Comparison of ENCODE assay signal across 12 cellular contexts in the genomic region with DNA sequence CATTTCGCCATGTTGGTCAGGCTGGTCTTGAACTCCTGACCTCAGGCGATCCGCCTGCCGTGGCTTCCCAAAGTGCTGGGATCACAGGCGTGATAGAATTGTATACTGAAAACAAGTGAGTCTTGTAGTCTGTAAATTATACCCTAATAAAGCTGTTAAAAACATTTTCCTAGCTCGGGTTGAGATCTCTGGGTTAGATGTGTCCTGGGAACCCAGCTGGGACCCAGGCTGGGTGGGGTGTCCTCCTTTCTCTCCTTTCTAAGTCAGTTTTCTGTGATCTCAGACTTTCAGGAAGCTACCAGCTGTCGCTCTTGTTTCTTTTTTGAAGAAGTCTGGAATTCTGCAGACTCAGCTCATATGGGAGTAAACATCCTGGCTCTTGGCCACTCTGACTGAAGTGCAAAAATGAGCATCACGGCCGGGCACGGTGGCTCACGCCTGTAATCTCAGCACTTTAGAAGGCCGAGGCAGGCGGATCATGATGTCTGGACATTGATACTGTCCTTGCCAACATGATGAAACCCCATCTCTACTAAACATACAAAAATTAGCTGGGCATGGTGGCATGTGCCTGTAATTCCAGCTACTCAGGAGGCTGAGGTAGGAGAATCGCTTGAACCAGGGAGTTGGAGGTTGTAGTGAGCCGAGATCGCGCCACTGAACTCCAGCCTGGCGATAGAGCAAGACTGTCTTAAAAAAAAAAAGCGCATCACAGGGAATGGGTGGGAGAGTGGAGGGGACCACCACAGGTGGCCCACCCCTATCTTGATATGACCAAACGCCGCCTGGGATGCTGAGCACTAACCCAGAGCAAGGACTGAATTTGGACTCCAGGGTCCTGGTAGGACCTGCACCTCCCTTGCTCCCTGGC. TPM values are rescaled to one million over a fixed set of nuclear protein-coding genes. Genes with fewer than 3 reads are reported as not detected.
DNase-seq lines count a peak whose midpoint lies in the region; ATAC-seq and TF ChIP-seq lines count a peak whose summit lies in the region.
"Had no signal": no experiment of that assay in that cellular context is flagged by ENCODE, and none has a peak within 500 bp of the region (broad histone marks: within the 10 kb centered on the region; RNA-seq: fewer than 3 reads in every experiment).

No MANE protein-coding gene starts in this region.

- no peak overlapping the region for H2BK15ac ChIP-seq in IMR-90 (ENCODE audit: low read depth, low read length)

- intact Hi-C loops in IMR-90 (cut with micrococcal nuclease): no loop called here
- intact Hi-C loops in left lung (cut with DNase I): no loop called here
- intact Hi-C loops in spleen (cut with DNase I; ENCODE audit: low total_unique reads): no loop called here

- peak overlapping the region; percentile 1; the same call in 1 of the 2 replicates for H3K18ac ChIP-seq in IMR-90 (ENCODE audit: low read depth, low read length)

- no peak overlapping the region for H2BK20ac ChIP-seq in IMR-90 (ENCODE audit: low read depth, low read length)

- TF ChIP-seq CTCF in IMR-90 (conservative IDR thresholded peaks at IDR 0.05; ENCODE audit: low read depth, low read length) (no peak), left lung (IDR thresholded peaks at IDR 0.05) (no peak), spleen (IDR thresholded peaks at IDR 0.05 in 8 of 11, conservative IDR thresholded peaks at IDR 0.05 in 3 of 11) (no peak)

- dilution Hi-C loops in IMR-90 (cut with HindIII; ENCODE audit: low sequenced_read_pairs, unreplicated experiment): no loop called here

- H3K79me1 ChIP-seq in IMR-90 (ENCODE audit: low read depth in 1 of 2, low read length in 2 of 2): peaks cover 0 to 3% of the 10 kb centered on the region in 2 experiments; a peak in 2 of 4 replicates

- peak; percentile 61 for DNase-seq in IMR-90
- DNase-seq in left lung: no peak
- no peak for DNase-seq in spleen
- DNase-seq in immature natural killer cell: no peak
- no peak for DNase-seq in SW480 (ENCODE audit: low spot score)
- DNase-seq in KG1 (lab: John Stamatoyannopoulos, UW): no peak
- DNase-seq: endodermal cell, nucleus accumbens, OCI-M1, trophoblast cell had no signal

- TF ChIP-seq POLR2A in IMR-90 (IDR thresholded peaks at IDR 0.05; ENCODE audit: low read depth, low read length) (no peak), spleen (IDR thresholded peaks at IDR 0.05) (no peak)

- peak overlapping the region; percentile 17 for H3K4me2 ChIP-seq in IMR-90 (ENCODE audit: low read depth, low read length)

- H3K27ac ChIP-seq in IMR-90 (ENCODE audit: insufficient read depth, low read length) (peak overlapping the region; percentile 2; the same call in 1 of the 2 replicates), cingulate gyrus (ENCODE audit: low read depth, low read length) (peak overlapping the region; percentile 55), left lung (peak overlapping the region; percentile 74 to 75), spleen (peak overlapping the region; percentile 31 to 86 (median 79))

- 0 out of 2 replicates have a peak overlapping the region, but pooled peaks have one; percentile 46 for H3K4ac ChIP-seq in IMR-90 (ENCODE audit: low read depth, low read length)

- peak; percentile 30 for ATAC-seq in IMR-90 (ENCODE audit: low read depth)
- peak; percentile 59 for ATAC-seq in left lung
- no peak for ATAC-seq in GM18502 (IDR thresholded peaks at IDR 0.05; ENCODE audit: poor library complexity, unreplicated experiment)

- H4K8ac ChIP-seq in IMR-90 (ENCODE audit: low read depth in 2 of 2, low read length in 2 of 2): peak overlapping the region in 1 of 2 experiments; percentile 84; a peak in 2 of 4 replicates

- no peaks in the 10 kb centered on the region for H3K9me3 Mint-ChIP-seq in immature natural killer cell
- H3K9me3 Mint-ChIP-seq: endodermal cell had no signal

- H3K56ac ChIP-seq in IMR-90 (ENCODE audit: extremely low read depth, insufficient read depth, low read length): no peak overlapping the region

- CTCF ChIA-PET in IMR-90 (lab: Yijun Ruan, JAX): interaction anchor here (0.5 kb wide), 1 partner anchor 1233 kb away, joined by 3 read pairs; no protein-coding TSS in a partner anchor

- H3K36me3 Mint-ChIP-seq in immature natural killer cell: no peaks in the 10 kb centered on the region

- H3K23ac ChIP-seq in IMR-90 (ENCODE audit: low read depth, low read length): peak overlapping the region; percentile 6; the same call in 1 of the 2 replicates

- POLR2A ChIA-PET in IMR-90 (lab: Charles Lee; ENCODE audit: unreplicated experiment): interaction anchor here (0.6 kb wide), 1 partner anchor 34 kb away, joined by 8 read pairs; a partner anchor contains a TSS

- H3K4me3 ChIP-seq in IMR-90 (ENCODE audit: insufficient read depth, low read depth, low read length) (no peak overlapping the region), left lung (no peak overlapping the region), spleen (no peak overlapping the region)

- no peak overlapping the region for H3K9ac ChIP-seq in IMR-90 (ENCODE audit: low read depth, low read length)

- H3K36me3 ChIP-seq in IMR-90 (ENCODE audit: control insufficient read depth, insufficient read depth, low read length) (no peaks in the 10 kb centered on the region), left lung (no peaks in the 10 kb centered on the region), spleen (no peaks in the 10 kb centered on the region)

- H3K27me3 ChIP-seq in IMR-90 (ENCODE audit: control insufficient read depth, insufficient read depth, low read length) (no peaks in the 10 kb centered on the region), left lung (no peaks in the 10 kb centered on the region), spleen (replicated peaks in 1 of 7) (no peaks in the 10 kb centered on the region)

- no peak overlapping the region for H2BK5ac ChIP-seq in IMR-90 (ENCODE audit: low read depth, low read length, poor library complexity, severe bottlenecking)

- H2AK9ac ChIP-seq in IMR-90 (replicated peaks; ENCODE audit: low read depth, low read length, poor library complexity): no peak overlapping the region

- no peaks in the 10 kb centered on the region; the same call in 1 of the 2 replicates for H3K9me1 ChIP-seq in IMR-90 (ENCODE audit: insufficient read depth, low read length)

- no peak overlapping the region for H2AK5ac ChIP-seq in IMR-90 (ENCODE audit: low read depth, low read length)

- no peak overlapping the region for H3K4me3 Mint-ChIP-seq in immature natural killer cell
- H3K4me3 Mint-ChIP-seq: endodermal cell had no signal

- H3K27me3 Mint-ChIP-seq in immature natural killer cell (ENCODE audit: low read depth in 3 of 3): peaks cover 2 to 9% (median 5%) of the 10 kb centered on the region in 3 donors

- no TSS peak for BruUV-seq in IMR-90 (replicated peaks; lab: Mats Ljungman, UMichigan)

- no peak overlapping the region for H2BK120ac ChIP-seq in IMR-90 (ENCODE audit: low read depth, low read length)

- 83% methylated on average over 5 of the region's 21 CpGs; no CpG with 5 or more reads in 1 of the 2 experiments for WGBS in IMR-90 (ENCODE audit: extremely low coverage in 2 of 2, insufficient read length in 1 of 2), 2 experiments
- WGBS in spleen, 5 donors: 52 to 65% (median 56%) methylated on average over 16 to 21 of the region's 21 CpGs

- no peaks in the 10 kb centered on the region for H3K4me1 Mint-ChIP-seq in immature natural killer cell

- H3K27ac Mint-ChIP-seq in immature natural killer cell: no peak overlapping the region

- H3K4me1 ChIP-seq in IMR-90 (ENCODE audit: control insufficient read depth, insufficient read depth, low read length): peaks cover 23% of the 10 kb centered on the region
- peaks cover 15 to 38% of the 10 kb centered on the region in 2 donors for H3K4me1 ChIP-seq in left lung
- H3K4me1 ChIP-seq in spleen: peaks cover 0 to 48% (median 23%) of the 10 kb centered on the region in 6 donors

- no peak overlapping the region for H2AFZ ChIP-seq in IMR-90 (replicated peaks; ENCODE audit: low read length, poor library complexity)

- in situ Hi-C loops in IMR-90 (cut with MboI; ENCODE audit: low sequenced_read_pairs): loop anchor here (25.0 kb wide), 1 partner anchor 587 kb away; a partner anchor contains a TSS

- H4K91ac ChIP-seq in IMR-90 (ENCODE audit: insufficient read depth, low read depth, low read length): no peak overlapping the region

- TF ChIP-seq RAD21 in IMR-90 (IDR thresholded peaks at IDR 0.05; ENCODE audit: low read length): no peak

- no peaks in the 10 kb centered on the region; the same call in 1 of the 2 replicates for H4K20me1 ChIP-seq in IMR-90 (ENCODE audit: insufficient read depth, low read length)

- H3K9me3 ChIP-seq in IMR-90 (ENCODE audit: control insufficient read depth, insufficient read depth, low read length) (no peaks in the 10 kb centered on the region), left lung (no peaks in the 10 kb centered on the region), spleen (no peaks in the 10 kb centered on the region)

- H3K14ac ChIP-seq in IMR-90 (replicated peaks; ENCODE audit: low read depth, low read length): no peak overlapping the region; the same call in 1 of the 2 replicates

- H4K5ac ChIP-seq in IMR-90 (ENCODE audit: low read depth, low read length): no peak overlapping the region

RNA-seq across cellular contexts. Expression of a gene that starts 9.9 kb away (rescaled TPM):
- total RNA-seq in IMR-90 (2012; rRNA removed) (5.4 and 6.1 TPM in 2 replicates), left lung (10 to 100 TPM; 26.1 to 33.0 TPM), spleen (10 to 100 TPM; 41.2 to 61.9 (median 52.4) TPM)
- polyA plus RNA-seq in IMR-90 (2012; rRNA removed) (17.8 and 18.3 TPM in 2 replicates), spleen (10 to 100 TPM; 25.1 to 33.8 (median 31.0) TPM), immature natural killer cell (10 to 100 TPM; 78.4 to 93.4 (median 83.0) TPM)
- polyA plus RNA-seq in IMR-90 (2012; cell fraction: cytosol; rRNA removed): 16.0 and 23.4 TPM in 2 replicates
- polyA plus RNA-seq in IMR-90 (2012; cell fraction: nucleus; rRNA removed; ENCODE audit: low replicate concordance): 23.7 and 43.7 TPM in 2 replicates

RNA-seq across cellular contexts. Expression of a gene that starts 12.7 kb away (rescaled TPM):
- total RNA-seq in IMR-90 (2012; rRNA removed) (5.0 and 5.4 TPM in 2 replicates), left lung (100 to 1,000 TPM; 162 to 172 TPM), spleen (100 to 1,000 TPM in 2 of 7 donors, 10 to 100 TPM in 5; 19.2 to 430 (median 46.7) TPM)
- polyA plus RNA-seq in IMR-90 (2012; rRNA removed) (53.5 and 55.8 TPM in 2 replicates), spleen (10 to 100 TPM in 2 of 3 donors, 1 to 10 TPM in 1; 7.5 to 58.2 (median 16.7) TPM), immature natural killer cell (10 to 100 TPM in 1 of 3 donors, 1 to 10 TPM in 1, under 1 TPM in 1; 0.77 to 17.5 (median 7.3) TPM)
- 68.7 and 135 TPM in 2 replicates for polyA plus RNA-seq in IMR-90 (2012; cell fraction: cytosol; rRNA removed)
- 46.1 and 62.0 TPM in 2 replicates for polyA plus RNA-seq in IMR-90 (2012; cell fraction: nucleus; rRNA removed; ENCODE audit: low replicate concordance)

RNA-seq across cellular contexts. Expression of a gene that starts 33.5 kb away (rescaled TPM):
- total RNA-seq in IMR-90 (2012; rRNA removed): 19.0 and 30.3 TPM in 2 replicates
- polyA plus RNA-seq in IMR-90 (2012; rRNA removed): 290 and 312 TPM in 2 replicates
- 132 and 313 TPM in 2 replicates for polyA plus RNA-seq in IMR-90 (2012; cell fraction: cytosol; rRNA removed)
- 979 and 1,055 TPM in 2 replicates for polyA plus RNA-seq in IMR-90 (2012; cell fraction: nucleus; rRNA removed; ENCODE audit: low replicate concordance)
- total RNA-seq in left lung: 100 to 1,000 TPM; 234 to 268 TPM
- 100 to 1,000 TPM; 162 to 203 (median 183) TPM for total RNA-seq in spleen
- polyA plus RNA-seq in spleen: 100 to 1,000 TPM in 1 of 3 donors, 10 to 100 TPM in 2; 56.6 to 105 (median 65.8) TPM
- 100 to 1,000 TPM in 1 of 3 donors, 10 to 100 TPM in 2; 76.8 to 119 (median 97.6) TPM for polyA plus RNA-seq in immature natural killer cell

RNA-seq across cellular contexts. Expression of a gene that starts 33.6 kb away (rescaled TPM):
- total RNA-seq in IMR-90 (2012; rRNA removed) (0.56 and 1.1 TPM in 2 replicates), left lung (1 to 10 TPM; 4.0 to 4.3 TPM), spleen (10 to 100 TPM in 2 of 7 donors, 1 to 10 TPM in 5; 3.3 to 19.4 (median 6.4) TPM)
- polyA plus RNA-seq in IMR-90 (2012; rRNA removed) (2.0 and 2.5 TPM in 2 replicates), spleen (1 to 10 TPM; 2.7 to 4.4 (median 3.5) TPM), immature natural killer cell (1 to 10 TPM in 2 of 3 donors, not detected in 1; 1.0 to 1.1 TPM)
- 1.2 and 3.0 TPM in 2 replicates for polyA plus RNA-seq in IMR-90 (2012; cell fraction: cytosol; rRNA removed)
- polyA plus RNA-seq in IMR-90 (2012; cell fraction: nucleus; rRNA removed; ENCODE audit: low replicate concordance): 9.3 and 17.2 TPM in 2 replicates

RNA-seq across cellular contexts. Expression of a gene that starts 37.2 kb away (rescaled TPM):
- 0.18 TPM in 1 of 2 replicates, not detected in the other for total RNA-seq in IMR-90 (2012; rRNA removed)
- 0.36 and 1.0 TPM in 2 replicates for polyA plus RNA-seq in IMR-90 (2012; rRNA removed)
- polyA plus RNA-seq in IMR-90 (2012; cell fraction: cytosol; rRNA removed): 0.19 and 0.57 TPM in 2 replicates
- polyA plus RNA-seq in IMR-90 (2012; cell fraction: nucleus; rRNA removed; ENCODE audit: low replicate concordance): 2.2 and 4.8 TPM in 2 replicates
- under 1 TPM; 0.70 to 0.89 TPM for total RNA-seq in left lung
- 10 to 100 TPM in 1 of 7 donors, 1 to 10 TPM in 6; 1.5 to 11.5 (median 4.0) TPM for total RNA-seq in spleen
- polyA plus RNA-seq in spleen: 1 to 10 TPM in 1 of 3 donors, under 1 TPM in 2; 0.41 to 3.1 (median 0.46) TPM
- not detected for polyA plus RNA-seq in immature natural killer cell

Comparison
In these comparisons a context has a peak if more than half of its experiments do, and no peak if none do; other contexts are left out.
1. H3K27ac ChIP-seq: peak in every context shown above with its lines; median percentile 79 in spleen; 74 in left lung; 55 in cingulate gyrus; 2 in IMR-90.